Comparison of ENCODE assay signal across 8 cellular contexts in the genomic region with DNA sequence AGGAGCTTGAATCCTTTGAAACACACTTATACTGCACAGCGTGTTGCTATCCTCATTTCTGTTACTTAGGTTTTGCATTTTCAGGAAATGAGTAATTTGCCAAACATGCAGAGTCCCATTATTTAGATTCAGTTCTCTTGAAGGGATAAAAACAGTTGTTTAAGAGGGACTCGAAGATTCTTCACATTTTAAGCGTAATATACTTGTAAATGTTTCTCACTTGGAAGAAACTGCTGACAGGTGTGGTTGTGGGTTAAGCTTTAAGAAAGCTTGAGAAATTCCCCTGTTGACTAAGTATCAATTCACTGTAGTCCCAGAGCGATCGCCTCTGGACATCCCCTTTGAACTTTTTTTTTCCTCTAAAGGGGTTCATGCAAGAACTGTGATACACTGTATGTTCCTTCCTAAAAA. TPM values are rescaled to one million over a fixed set of nuclear protein-coding genes. Genes with fewer than 3 reads are reported as not detected.
DNase-seq lines count a peak whose midpoint lies in the region; ATAC-seq and TF ChIP-seq lines count a peak whose summit lies in the region.

No MANE protein-coding gene starts in this region.

- H4K20me1 ChIP-seq in SU-DHL-6 (ENCODE audit: low read depth, low read length), result no peaks in the 10 kb centered on the region

- ATAC-seq in HG03039 (IDR thresholded peaks at IDR 0.05; ENCODE audit: unreplicated experiment), result peak; percentile 79

- H3K27ac ChIP-seq in SU-DHL-6 (ENCODE audit: low read depth, low read length), result no peak overlapping the region
- H3K27ac ChIP-seq in caudate nucleus (ENCODE audit: low read depth, low read length), result no peak overlapping the region

- H3K4me1 Mint-ChIP-seq in activated CD4-positive, alpha-beta T cell treated with anti-CD3 and anti-CD28 coated beads, Interleukin-2, amount 10 ng/mL, durations not matched to agents 24 days and 14 days, result peaks cover 48% of the 10 kb centered on the region

- intact Hi-C loops in activated CD4-positive, alpha-beta T cell treated with anti-CD3 and anti-CD28 coated beads, Interleukin-2, amount 10 ng/mL, durations not matched to agents 24 days and 14 days (cut with micrococcal nuclease), result loop anchor here (1.0 to 10.0 kb wide), 5 partner anchors 14 to 440 kb away; a partner anchor contains a TSS

- no peak for TF ChIP-seq CTCF in SU-DHL-6 (IDR thresholded peaks at IDR 0.05; ENCODE audit: insufficient read depth, low read length, poor library complexity, severe bottlenecking)

- peaks cover 5% of the 10 kb centered on the region; the same call in 1 of the 2 replicates for H3F3A ChIP-seq in SU-DHL-6 (ENCODE audit: insufficient read depth)

- no peaks in the 10 kb centered on the region for H3K9me3 Mint-ChIP-seq in activated CD4-positive, alpha-beta T cell treated with anti-CD3 and anti-CD28 coated beads, Interleukin-2, amount 10 ng/mL, durations not matched to agents 24 days and 14 days

- H3K79me2 ChIP-seq in SU-DHL-6 (ENCODE audit: insufficient read depth, low read length), result no peaks in the 10 kb centered on the region

- H3K4me2 ChIP-seq in SU-DHL-6 (ENCODE audit: low read depth, low read length, poor library complexity, severe bottlenecking), result peak overlapping the region; percentile 64

- no peak overlapping the region for H2AFZ ChIP-seq in SU-DHL-6 (ENCODE audit: low read depth, low read length, severe bottlenecking)

- H3K36me3 Mint-ChIP-seq in activated CD4-positive, alpha-beta T cell treated with anti-CD3 and anti-CD28 coated beads, Interleukin-2, amount 10 ng/mL, durations not matched to agents 24 days and 14 days (ENCODE audit: low read depth), result no peaks in the 10 kb centered on the region

- no peaks in the 10 kb centered on the region for H3K27me3 ChIP-seq in SU-DHL-6 (ENCODE audit: low read length)

- peak overlapping the region; percentile 83 for H3K27ac Mint-ChIP-seq in activated CD4-positive, alpha-beta T cell treated with anti-CD3 and anti-CD28 coated beads, Interleukin-2, amount 10 ng/mL, durations not matched to agents 24 days and 14 days

- peak; percentile 74 for DNase-seq in activated CD4-positive, alpha-beta T cell treated with anti-CD3 and anti-CD28 coated beads, Interleukin-2, amount 10 ng/mL, durations not matched to agents 24 days and 14 days
- no peak for DNase-seq in activated CD4-positive, alpha-beta T cell treated with anti-CD3 and anti-CD28 coated beads, Interleukin-2, amount 50 U/mL, for 4 hours
- DNase-seq in kidney tubule cell (ENCODE audit: low spot score) (peak; percentile 41), caudate nucleus (lab: John Stamatoyannopoulos, UW) (no peak), NCI-H1417 (lab: John Stamatoyannopoulos, UW) (no peak), COR-L47 (lab: John Stamatoyannopoulos, UW) (no peak)

- H3K27me3 Mint-ChIP-seq in activated CD4-positive, alpha-beta T cell treated with anti-CD3 and anti-CD28 coated beads, Interleukin-2, amount 10 ng/mL, durations not matched to agents 24 days and 14 days, result no peaks in the 10 kb centered on the region

- H3K36me3 ChIP-seq in SU-DHL-6 (ENCODE audit: low read length), result no peaks in the 10 kb centered on the region

- no peak overlapping the region for H3K9ac ChIP-seq in SU-DHL-6 (ENCODE audit: low read length)

- H3K4me3 Mint-ChIP-seq in activated CD4-positive, alpha-beta T cell treated with anti-CD3 and anti-CD28 coated beads, Interleukin-2, amount 10 ng/mL, durations not matched to agents 24 days and 14 days, result peak overlapping the region; percentile 65

- no peaks in the 10 kb centered on the region for H3K9me2 ChIP-seq in SU-DHL-6 (replicated peaks; ENCODE audit: insufficient read depth, low read length)

- no peak overlapping the region for H3K4me3 ChIP-seq in SU-DHL-6 (ENCODE audit: insufficient read depth, low read length, poor library complexity, severe bottlenecking)

- H3K9me3 ChIP-seq in SU-DHL-6 (ENCODE audit: insufficient read depth, low read length), result no peaks in the 10 kb centered on the region

RNA-seq across cellular contexts. Expression of a gene that starts 30.6 kb away (rescaled TPM):
- 5.1 and 6.4 TPM in 2 replicates for total RNA-seq in activated CD4-positive, alpha-beta T cell treated with anti-CD3 and anti-CD28 coated beads, Interleukin-2, amount 10 ng/mL, durations not matched to agents 24 days and 14 days

Comparison
In these comparisons a context has a peak if more than half of its experiments do, and no peak if none do; other contexts are left out.
1. DNase-seq: peak in activated CD4-positive, alpha-beta T cell treated with anti-CD3 and anti-CD28 coated beads, Interleukin-2, amount 10 ng/mL, durations not matched to agents 24 days and 14 days (single experiment) and kidney tubule cell (single experiment); none in activated CD4-positive, alpha-beta T cell treated with anti-CD3 and anti-CD28 coated beads, Interleukin-2, amount 50 U/mL, for 4 hours (0 of 2), caudate nucleus (0 of 61), NCI-H1417 (0 of 3) and COR-L47 (single experiment).